ENCODE assay signal across 20 cellular contexts in genomic region chr11:60710482-60710881, GRCh38. TPM values are rescaled to one million over a fixed set of nuclear protein-coding genes. Genes with fewer than 3 reads are reported as not detected.
DNase-seq lines count a peak whose midpoint lies in the region; ATAC-seq and TF ChIP-seq lines count a peak whose summit lies in the region.
"Had no signal": no experiment of that assay in that cellular context is flagged by ENCODE, and none has a peak within 500 bp of the region (broad histone marks: within the 10 kb centered on the region; RNA-seq: fewer than 3 reads in every experiment).

No MANE protein-coding gene starts in this region.

- H3T11ph ChIP-seq in H9 (ENCODE audit: low read length), result no peak overlapping the region

- no peaks in the 10 kb centered on the region for H3K36me3 ChIP-seq in BE2C
- H3K36me3 ChIP-seq: esophagus squamous epithelium, right atrium auricular region had no signal

- WGBS in H9 (ENCODE audit: extremely low coverage, insufficient read length, low lambda C conversion rate), result no CpG with 5 or more reads among the region's 4 CpGs

- H2BK12ac ChIP-seq in H9 (ENCODE audit: insufficient read length, low read depth, low read length), result no peak overlapping the region

- no peak overlapping the region for H2BK20ac ChIP-seq in H9 (ENCODE audit: low read depth, low read length, poor library complexity, severe bottlenecking)

- no peak overlapping the region for H3K18ac ChIP-seq in H9 (ENCODE audit: insufficient read length, low read depth, low read length)

- no peak overlapping the region for H2BK15ac ChIP-seq in H9 (ENCODE audit: low read depth, low read length)

- no peaks in the 10 kb centered on the region for H3K79me1 ChIP-seq in H9 (ENCODE audit: insufficient read depth, low read depth, low read length, poor library complexity, severe bottlenecking)

- peaks cover 3 to 6% of the 10 kb centered on the region in 2 experiments; a peak in 2 of 4 replicates for H3K4me1 Mint-ChIP-seq in H9
- H3K4me1 Mint-ChIP-seq: activated naive CD8-positive, alpha-beta T cell treated with anti-CD3 and anti-CD28 coated beads for 36 hours; nephron progenitor cell had no signal

- H4K91ac ChIP-seq in H9 (ENCODE audit: insufficient read length, low read depth, low read length), result no peak overlapping the region

- H3K9ac ChIP-seq in H9 (ENCODE audit: extremely low read depth, insufficient read length, low read length), result no peak overlapping the region

- no peak overlapping the region for H3K4me3 Mint-ChIP-seq in H9
- H3K4me3 Mint-ChIP-seq: activated naive CD8-positive, alpha-beta T cell treated with anti-CD3 and anti-CD28 coated beads for 36 hours; nephron progenitor cell had no signal

- H3K4me1 ChIP-seq in BE2C (no peaks in the 10 kb centered on the region), H9 (ENCODE audit: insufficient read depth, low read length) (no peaks in the 10 kb centered on the region)
- H3K4me1 ChIP-seq: esophagus squamous epithelium, right atrium auricular region had no signal

- no peak overlapping the region for H3K27ac ChIP-seq in H9 (ENCODE audit: insufficient read length, low read depth, low read length)
- no peak overlapping the region for H3K27ac ChIP-seq in VCaP
- H3K27ac ChIP-seq: esophagus squamous epithelium, right atrium auricular region had no signal

- no peak overlapping the region for H2BK5ac ChIP-seq in H9 (ENCODE audit: insufficient read length, low read length)

- H2BK120ac ChIP-seq in H9 (ENCODE audit: low read depth, low read length, poor library complexity, severe bottlenecking), result no peak overlapping the region

- no peak overlapping the region for H3K56ac ChIP-seq in H9 (ENCODE audit: insufficient read length, low read depth, low read length)

- no peak overlapping the region for H4K8ac ChIP-seq in H9 (replicated peaks; ENCODE audit: insufficient read length, low read depth, low read length)

- H3K9me3 ChIP-seq in BE2C, result no peaks in the 10 kb centered on the region
- no peaks in the 10 kb centered on the region for H3K9me3 ChIP-seq in H9 (ENCODE audit: control insufficient read depth, low read depth, low read length)
- H3K9me3 ChIP-seq: esophagus squamous epithelium, right atrium auricular region had no signal

- no peak overlapping the region for H3K4me3 ChIP-seq in BE2C (ENCODE audit: low read depth, low read length)
- H3K4me3 ChIP-seq: esophagus squamous epithelium, right atrium auricular region had no signal

- H3K36me3 Mint-ChIP-seq in H9 (ENCODE audit: insufficient read depth in 1 of 3, low read depth in 3 of 3), result peaks cover 0 to 2% (median 0%) of the 10 kb centered on the region in 3 experiments; a peak in 1 of 7 replicates
- H3K36me3 Mint-ChIP-seq: activated naive CD8-positive, alpha-beta T cell treated with anti-CD3 and anti-CD28 coated beads for 36 hours had no signal

- no peak overlapping the region for H4K5ac ChIP-seq in H9 (ENCODE audit: insufficient read length, low read depth, low read length)

- H3K23me2 ChIP-seq in H9 (ENCODE audit: insufficient read length, low read depth, low read length, poor library complexity, severe bottlenecking), result no peaks in the 10 kb centered on the region

- H3K27ac Mint-ChIP-seq in H9, result no peak overlapping the region
- H3K27ac Mint-ChIP-seq: activated naive CD8-positive, alpha-beta T cell treated with anti-CD3 and anti-CD28 coated beads for 36 hours; nephron progenitor cell had no signal

- no peak overlapping the region for H3K14ac ChIP-seq in H9 (ENCODE audit: insufficient read depth, low read length)

- no peak overlapping the region for H2AK5ac ChIP-seq in H9 (ENCODE audit: insufficient read length, low read length)

- no peak overlapping the region for H3K4ac ChIP-seq in H9 (ENCODE audit: low read depth, low read length)

- H3K4me2 ChIP-seq in H9 (ENCODE audit: insufficient read depth, insufficient read length, low read length), result no peak overlapping the region

- H2AFZ ChIP-seq in H9 (ENCODE audit: low read length), result no peak overlapping the region

- peak; percentile 17; the same call in 1 of the 2 replicates for TF ChIP-seq CTCF in BE2C (IDR thresholded peaks at IDR 0.05; ENCODE audit: low read depth, low read length)
- TF ChIP-seq CTCF in H9 (conservative IDR thresholded peaks at IDR 0.05), result peak; percentile 64
- peak; percentile 62 for TF ChIP-seq CTCF in VCaP (conservative IDR thresholded peaks at IDR 0.05)

- H3K27me3 Mint-ChIP-seq in H9 (ENCODE audit: low read depth), result peaks cover 2% of the 10 kb centered on the region; the same call in 1 of the 2 replicates

- no peak for DNase-seq in BE2C
- DNase-seq in H9, result peak; percentile 62
- DNase-seq in iPS DF 4.7 (ENCODE audit: extremely low read depth, low spot score), result peak; percentile 7
- DNase-seq in inferior parietal cortex (ENCODE audit: extremely low spot score), result no peak
- DNase-seq in effector CD8-positive, alpha-beta T cell (lab: John Stamatoyannopoulos, UW), result no peak
- DNase-seq: activated naive CD8-positive, alpha-beta T cell treated with anti-CD3 and anti-CD28 coated beads for 36 hours; activated T-cell treated with anti-CD3 and anti-CD28 coated beads, Interleukin-2, amount 50 U/mL, for 1 hour; C1 segment of cervical spinal cord; cerebellar nuclear complex; esophagus squamous epithelium; hippocampal formation; NCI-H2171 treated with DMSO at 0.1 percent for 48 hours; nephron progenitor cell; stimulated activated CD4-positive, alpha-beta T cell treated with anti-CD3 and anti-CD28 coated beads, Interleukin-4, amount 100 ng/mL, for 24 hours had no signal

- H3K9me3 Mint-ChIP-seq in H9, result no peaks in the 10 kb centered on the region
- H3K9me3 Mint-ChIP-seq: activated naive CD8-positive, alpha-beta T cell treated with anti-CD3 and anti-CD28 coated beads for 36 hours; nephron progenitor cell had no signal

- H3K79me2 ChIP-seq in H9 (ENCODE audit: insufficient read depth, low read length), result no peaks in the 10 kb centered on the region

- no peak overlapping the region for H3K23ac ChIP-seq in H9 (ENCODE audit: insufficient read length, low read depth, low read length)

- ATAC-seq in HG03378 (IDR thresholded peaks at IDR 0.05; ENCODE audit: unreplicated experiment), result no peak
- no peak for ATAC-seq in GM21515 (IDR thresholded peaks at IDR 0.05; ENCODE audit: unreplicated experiment)

- no peaks in the 10 kb centered on the region for H3K27me3 ChIP-seq in BE2C
- H3K27me3 ChIP-seq in H9 (ENCODE audit: insufficient read depth, low read length), result no peaks in the 10 kb centered on the region
- H3K27me3 ChIP-seq: esophagus squamous epithelium, right atrium auricular region had no signal

- no peaks in the 10 kb centered on the region for H4K20me1 ChIP-seq in H9 (ENCODE audit: control insufficient read depth, insufficient read depth, insufficient read length)

RNA-seq across cellular contexts. Expression of gene MS4A8, which starts 11.1 kb away (rescaled TPM):
- polyA plus RNA-seq in BE2C (2012; ENCODE audit: insufficient read depth, insufficient read length, low read depth), result not detected
- total RNA-seq in H9 (2021), result not detected in 2 replicates
- total RNA-seq: activated naive CD8-positive, alpha-beta T cell treated with anti-CD3 and anti-CD28 coated beads for 36 hours; esophagus squamous epithelium; lower leg skin; right atrium auricular region had no signal
- polyA plus RNA-seq: urinary bladder had no signal

RNA-seq across cellular contexts. Expression of gene MS4A18, which starts 14.0 kb away (rescaled TPM):
- polyA plus RNA-seq in BE2C (2012; ENCODE audit: insufficient read depth, insufficient read length, low read depth), result not detected
- total RNA-seq in H9 (2021), result not detected in 2 replicates
- total RNA-seq: activated naive CD8-positive, alpha-beta T cell treated with anti-CD3 and anti-CD28 coated beads for 36 hours; esophagus squamous epithelium; lower leg skin; right atrium auricular region; urinary bladder had no signal
- polyA plus RNA-seq: urinary bladder had no signal

RNA-seq across cellular contexts. Expression of gene MS4A15, which starts 46.2 kb away (rescaled TPM):
- not detected for polyA plus RNA-seq in BE2C (2012; ENCODE audit: insufficient read depth, insufficient read length, low read depth)
- total RNA-seq in H9 (2021), result 0.11 TPM in 1 of 2 replicates, not detected in the other
- total RNA-seq: activated naive CD8-positive, alpha-beta T cell treated with anti-CD3 and anti-CD28 coated beads for 36 hours; esophagus squamous epithelium; lower leg skin; right atrium auricular region; urinary bladder had no signal
- polyA plus RNA-seq: urinary bladder had no signal

Comparison
In these comparisons a context has a peak if more than half of its experiments do, and no peak if none do; other contexts are left out.
1. DNase-seq: peak in H9 (single experiment) and iPS DF 4.7 (single experiment); none in BE2C (single experiment), inferior parietal cortex (single experiment) and effector CD8-positive, alpha-beta T cell (single experiment).
2. Peak in every context shown above with its lines, with median percentiles within 50 percentile points of each other: CTCF ChIP-seq.